Comparison of ENCODE assay signal across 8 cellular contexts in the genomic region with DNA sequence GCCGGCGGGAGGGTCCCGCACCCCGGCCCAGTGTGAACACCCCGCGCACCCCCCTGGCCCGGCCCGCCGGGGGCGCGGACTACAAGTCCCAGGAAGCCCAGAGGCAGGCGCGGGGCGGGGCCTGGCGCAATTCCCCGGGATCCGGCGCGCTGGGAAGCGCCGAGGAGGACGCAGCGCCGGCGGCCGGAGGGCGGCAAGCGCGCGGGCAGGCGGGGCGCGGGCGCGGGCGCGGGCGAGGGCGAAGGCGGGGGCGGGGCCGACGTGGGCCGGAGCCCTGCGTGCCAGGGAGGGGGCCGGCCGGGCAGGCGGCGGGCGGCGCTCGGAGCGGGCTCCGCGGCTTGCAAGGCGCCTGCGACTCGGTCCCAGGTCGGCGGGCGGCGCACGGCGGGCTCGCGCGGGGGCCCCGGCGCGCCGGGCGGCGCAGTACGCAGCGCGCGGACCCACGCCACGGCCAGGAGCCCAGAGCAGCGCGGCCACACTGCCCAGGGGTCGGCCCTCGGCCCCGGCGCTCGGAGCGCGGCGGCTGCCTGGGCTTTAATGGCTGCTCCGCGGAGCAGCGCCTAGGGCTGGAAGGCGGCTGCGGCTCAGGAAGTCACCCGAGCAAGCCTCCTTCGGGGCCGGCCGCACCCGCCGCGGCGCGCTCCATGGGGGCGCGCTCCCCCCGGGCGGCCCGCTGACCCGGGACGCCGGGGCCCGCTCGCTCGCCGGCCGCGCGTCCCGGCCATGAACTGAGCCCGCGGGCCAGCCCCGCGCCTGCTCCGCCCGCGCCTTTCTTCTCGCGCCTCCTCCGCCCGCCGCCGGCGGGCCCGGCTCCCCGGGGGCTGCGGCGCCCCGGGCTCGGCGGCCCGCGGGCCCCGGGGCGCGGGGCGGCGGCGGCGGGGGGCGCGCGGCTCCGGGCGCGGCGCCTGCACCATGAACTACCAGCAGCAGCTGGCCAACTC. TPM values are rescaled to one million over a fixed set of nuclear protein-coding genes. Genes with fewer than 3 reads are reported as not detected.
DNase-seq lines count a peak whose midpoint lies in the region; ATAC-seq, FAIRE-seq and TF ChIP-seq lines count a peak whose summit lies in the region.

Gene AGAP1, plus strand, starts transcription at position 269 of the 941 bp plus-strand sequence.

- H3K9ac ChIP-seq in endocrine pancreas (ENCODE audit: control insufficient read depth, insufficient read depth, low read length) = peak within 1 kb of the TSS; percentile 35

- no peaks in the 10 kb centered on the region for H3K9me3 ChIP-seq in endocrine pancreas (ENCODE audit: control insufficient read depth, low read length)

- H3K9me3 Mint-ChIP-seq in stimulated activated naive CD8-positive, alpha-beta T cell treated with anti-CD3 and anti-CD28 coated beads, Interleukin-15, amount 100 ng/mL, for 72 hours = no peaks in the 10 kb centered on the region

- peak; percentile 50 for ATAC-seq in stimulated activated naive CD8-positive, alpha-beta T cell treated with anti-CD3 and anti-CD28 coated beads, Interleukin-15, amount 100 ng/mL, for 72 hours
- ATAC-seq in HG03095 (IDR thresholded peaks at IDR 0.05; ENCODE audit: unreplicated experiment) = no peak

- no peak for TF ChIP-seq CTCF in NB4 (IDR thresholded peaks at IDR 0.05; ENCODE audit: low read depth, low read length)
- no peak for TF ChIP-seq CTCF in lower leg skin (IDR thresholded peaks at IDR 0.05)

- H3K4me3 ChIP-seq in NB4 (ENCODE audit: low read depth, low read length) (peak within 1 kb of the TSS; percentile 34), endocrine pancreas (ENCODE audit: control insufficient read depth, insufficient read depth, low read length) (no peak within 1 kb of the TSS), lower leg skin (ENCODE audit: low read depth, poor library complexity, severe bottlenecking) (peak within 1 kb of the TSS; percentile 27)

- H3K4me3 Mint-ChIP-seq in stimulated activated naive CD8-positive, alpha-beta T cell treated with anti-CD3 and anti-CD28 coated beads, Interleukin-15, amount 100 ng/mL, for 72 hours = peak within 1 kb of the TSS; percentile 85 to 93

- peaks cover 15% of the 10 kb centered on the region for H3K4me1 Mint-ChIP-seq in stimulated activated naive CD8-positive, alpha-beta T cell treated with anti-CD3 and anti-CD28 coated beads, Interleukin-15, amount 100 ng/mL, for 72 hours

- TF ChIP-seq POLR2A in NB4 (IDR thresholded peaks at IDR 0.05; ENCODE audit: extremely low read depth, insufficient read length) (no peak), lower leg skin (IDR thresholded peaks at IDR 0.05) (no peak)

- H3K4me1 ChIP-seq in endocrine pancreas (ENCODE audit: control insufficient read depth, insufficient read depth, low read length) = no peaks in the 10 kb centered on the region

- peak within 1 kb of the TSS in 1 of 2 donors; percentile 92 for H3K27ac Mint-ChIP-seq in stimulated activated naive CD8-positive, alpha-beta T cell treated with anti-CD3 and anti-CD28 coated beads, Interleukin-15, amount 100 ng/mL, for 72 hours

- WGBS in lower leg skin, 2 donors = 0 to 1% methylated on average over 20 to 32 of the region's 156 CpGs

- no peak for FAIRE-seq in GM19239 (lab: Jason Lieb, UNC)

- H3K27me3 ChIP-seq in endocrine pancreas (ENCODE audit: control insufficient read depth, insufficient read depth, low read length) = no peaks in the 10 kb centered on the region

- DNase-seq in AG08395 (ENCODE audit: low spot score) = peak; percentile 93
- peak; percentile 58 for DNase-seq in GM19239 (ENCODE audit: insufficient read length, low spot score)
- DNase-seq in NB4 (ENCODE audit: low read depth) = peak; percentile 69
- peak; percentile 80 for DNase-seq in T1000 (lab: John Stamatoyannopoulos, UW)
- peak; percentile 79 to 97 for DNase-seq in lower leg skin (ENCODE audit: low spot score in 2 of 2)
- peak in 1 of 2 donors; percentile 13 for DNase-seq in stimulated activated naive CD8-positive, alpha-beta T cell treated with anti-CD3 and anti-CD28 coated beads, Interleukin-15, amount 100 ng/mL, for 72 hours

- H3K27me3 Mint-ChIP-seq in stimulated activated naive CD8-positive, alpha-beta T cell treated with anti-CD3 and anti-CD28 coated beads, Interleukin-15, amount 100 ng/mL, for 72 hours = peaks cover 86% of the 10 kb centered on the region

- intact Hi-C loops in lower leg skin (cut with DNase I; ENCODE audit: low total_unique reads) = no loop called here

- no peaks in the 10 kb centered on the region for H3K36me3 ChIP-seq in endocrine pancreas (ENCODE audit: control insufficient read depth, insufficient read depth, low read length)

RNA-seq across cellular contexts. Expression of gene AGAP1, which starts in this region (rescaled TPM):
- 10 to 100 TPM; 13.7 to 18.5 (median 17.1) TPM for total RNA-seq in lower leg skin
